In the genomic region with DNA sequence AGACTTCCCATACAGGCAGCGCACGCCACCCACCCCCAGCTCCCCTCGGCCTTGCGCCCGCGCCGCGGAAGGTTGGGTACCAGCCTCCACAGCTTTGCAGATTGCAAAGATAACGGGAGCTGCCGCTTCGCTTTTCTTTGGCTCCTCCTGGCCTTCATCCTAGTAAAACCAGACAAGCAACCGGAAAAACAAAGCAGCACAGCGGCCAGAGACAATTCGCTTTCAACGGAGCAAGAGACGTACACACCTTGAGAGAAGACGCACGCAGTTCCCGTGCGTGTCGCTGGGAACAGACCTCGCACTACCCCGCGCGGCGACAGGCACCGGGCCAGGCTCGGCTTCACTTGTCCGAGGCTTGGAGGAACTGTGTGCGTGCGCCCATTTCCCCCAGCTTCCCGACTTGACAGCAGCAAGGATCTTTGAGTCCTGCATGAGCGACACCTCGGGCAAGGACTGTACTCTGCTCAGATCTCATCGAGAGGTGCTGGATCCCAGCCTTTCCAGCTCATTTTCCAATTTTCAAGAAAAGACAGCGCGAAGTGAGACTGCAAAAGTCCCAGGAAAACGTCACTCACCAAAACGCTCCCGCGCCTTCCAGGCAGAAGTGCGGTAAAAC, we compare ENCODE assay signal across 1 cellular context.
TF ChIP-seq lines count a peak whose summit lies in the region.

No MANE protein-coding gene starts in this region.

TF ChIP-seq in HepG2, 621 proteins besides CTCF, POLR2A, EP300 and RAD21 (continued from another document):
- TF ChIP-seq TFE3 (CRISPR knock-in tag; IDR thresholded peaks at IDR 0.05) (no peak), NCOA1 (CRISPR knock-in tag; IDR thresholded peaks at IDR 0.05) (no peak), ZNF768 (CRISPR knock-in tag; IDR thresholded peaks at IDR 0.05) (peak; percentile 54; the same call in 1 of the 2 replicates), ZFP41 (CRISPR knock-in tag; IDR thresholded peaks at IDR 0.05; ENCODE audit: borderline replicate concordance) (no peak), ZNF563 (CRISPR knock-in tag; IDR thresholded peaks at IDR 0.05) (no peak), HMG20B (CRISPR knock-in tag; conservative IDR thresholded peaks at IDR 0.05) (no peak), MLXIP (CRISPR knock-in tag; IDR thresholded peaks at IDR 0.05; ENCODE audit: borderline replicate concordance) (no peak), PRPF4 (IDR thresholded peaks at IDR 0.05; ENCODE audit: low read depth, low read length, poor library complexity, severe bottlenecking) (no peak), KMT2B (CRISPR knock-in tag; IDR thresholded peaks at IDR 0.05) (no peak), NFAT5 (CRISPR knock-in tag; IDR thresholded peaks at IDR 0.05) (no peak), CBX5 (CRISPR knock-in tag; IDR thresholded peaks at IDR 0.05; ENCODE audit: borderline replicate concordance) (no peak)
- TF ChIP-seq, protein P1, sequence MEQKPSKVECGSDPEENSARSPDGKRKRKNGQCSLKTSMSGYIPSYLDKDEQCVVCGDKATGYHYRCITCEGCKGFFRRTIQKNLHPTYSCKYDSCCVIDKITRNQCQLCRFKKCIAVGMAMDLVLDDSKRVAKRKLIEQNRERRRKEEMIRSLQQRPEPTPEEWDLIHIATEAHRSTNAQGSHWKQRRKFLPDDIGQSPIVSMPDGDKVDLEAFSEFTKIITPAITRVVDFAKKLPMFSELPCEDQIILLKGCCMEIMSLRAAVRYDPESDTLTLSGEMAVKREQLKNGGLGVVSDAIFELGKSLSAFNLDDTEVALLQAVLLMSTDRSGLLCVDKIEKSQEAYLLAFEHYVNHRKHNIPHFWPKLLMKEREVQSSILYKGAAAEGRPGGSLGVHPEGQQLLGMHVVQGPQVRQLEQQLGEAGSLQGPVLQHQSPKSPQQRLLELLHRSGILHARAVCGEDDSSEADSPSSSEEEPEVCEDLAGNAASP (CRISPR knock-in tag; IDR thresholded peaks at IDR 0.05; ENCODE audit: borderline replicate concordance): no peak
- TF ChIP-seq, protein P2, sequence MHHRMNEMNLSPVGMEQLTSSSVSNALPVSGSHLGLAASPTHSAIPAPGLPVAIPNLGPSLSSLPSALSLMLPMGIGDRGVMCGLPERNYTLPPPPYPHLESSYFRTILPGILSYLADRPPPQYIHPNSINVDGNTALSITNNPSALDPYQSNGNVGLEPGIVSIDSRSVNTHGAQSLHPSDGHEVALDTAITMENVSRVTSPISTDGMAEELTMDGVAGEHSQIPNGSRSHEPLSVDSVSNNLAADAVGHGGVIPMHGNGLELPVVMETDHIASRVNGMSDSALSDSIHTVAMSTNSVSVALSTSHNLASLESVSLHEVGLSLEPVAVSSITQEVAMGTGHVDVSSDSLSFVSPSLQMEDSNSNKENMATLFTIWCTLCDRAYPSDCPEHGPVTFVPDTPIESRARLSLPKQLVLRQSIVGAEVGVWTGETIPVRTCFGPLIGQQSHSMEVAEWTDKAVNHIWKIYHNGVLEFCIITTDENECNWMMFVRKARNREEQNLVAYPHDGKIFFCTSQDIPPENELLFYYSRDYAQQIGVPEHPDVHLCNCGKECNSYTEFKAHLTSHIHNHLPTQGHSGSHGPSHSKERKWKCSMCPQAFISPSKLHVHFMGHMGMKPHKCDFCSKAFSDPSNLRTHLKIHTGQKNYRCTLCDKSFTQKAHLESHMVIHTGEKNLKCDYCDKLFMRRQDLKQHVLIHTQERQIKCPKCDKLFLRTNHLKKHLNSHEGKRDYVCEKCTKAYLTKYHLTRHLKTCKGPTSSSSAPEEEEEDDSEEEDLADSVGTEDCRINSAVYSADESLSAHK (CRISPR knock-in tag; IDR thresholded peaks at IDR 0.05; ENCODE audit: borderline replicate concordance): no peak
TF ChIP-seq in HepG2: peak in this region for 3.
